In genomic region chr12:47303207-47303606, GRCh38 we compare ENCODE assay signal across 15 cellular contexts.
DNase-seq lines count a peak whose midpoint lies in the region; TF ChIP-seq lines count a peak whose summit lies in the region.
"Had no signal": no experiment of that assay in that cellular context is flagged by ENCODE, and none has a peak within 500 bp of the region (broad histone marks: within the 10 kb centered on the region; RNA-seq: fewer than 3 reads in every experiment).

No MANE protein-coding gene starts in this region.

- POLR2A ChIA-PET in PC-9 (lab: Charles Lee; ENCODE audit: unreplicated experiment) (no interaction called here), A673 (lab: Charles Lee; ENCODE audit: low non-redundant PET) (no interaction called here)

- H3K4me1 Mint-ChIP-seq in activated naive CD4-positive, alpha-beta T cell treated with anti-CD3 and anti-CD28 coated beads for 36 hours (ENCODE audit: low read depth), result peaks cover 77% of the 10 kb centered on the region

- H3K79me2 ChIP-seq in PC-9 (ENCODE audit: low read depth) (no peaks in the 10 kb centered on the region), smooth muscle cell (ENCODE audit: low read depth) (no peaks in the 10 kb centered on the region)

- TF ChIP-seq CTCF in PC-9 (conservative IDR thresholded peaks at IDR 0.05) (no peak), choroid plexus epithelial cell (conservative IDR thresholded peaks at IDR 0.05; ENCODE audit: low read depth, low read length) (no peak), smooth muscle cell (IDR thresholded peaks at IDR 0.05; ENCODE audit: borderline replicate concordance, insufficient read depth, poor library complexity, severe bottlenecking) (no peak), A673 (conservative IDR thresholded peaks at IDR 0.05; ENCODE audit: low read depth, low read length) (no peak)

- H3K9me3 ChIP-seq in PC-9 (ENCODE audit: insufficient read depth, low read depth) (peaks cover 27% of the 10 kb centered on the region; the same call in 1 of the 2 replicates), smooth muscle cell (replicated peaks; ENCODE audit: low read depth) (no peaks in the 10 kb centered on the region), A673 (ENCODE audit: low read depth, low read length, poor library complexity, severe bottlenecking) (no peaks in the 10 kb centered on the region)

- H3K27me3 ChIP-seq in PC-9 (ENCODE audit: insufficient read depth, low read depth) (no peaks in the 10 kb centered on the region), smooth muscle cell (ENCODE audit: low read depth) (no peaks in the 10 kb centered on the region), A673 (replicated peaks; ENCODE audit: insufficient read depth, low read depth, low read length, poor library complexity) (no peaks in the 10 kb centered on the region)

- H3K4me2 ChIP-seq in PC-9 (no peak overlapping the region), smooth muscle cell (no peak overlapping the region)

- no peak overlapping the region for H3K4me3 Mint-ChIP-seq in activated naive CD4-positive, alpha-beta T cell treated with anti-CD3 and anti-CD28 coated beads for 36 hours

- H4K20me1 ChIP-seq in PC-9 (ENCODE audit: insufficient read depth) (no peaks in the 10 kb centered on the region), smooth muscle cell (ENCODE audit: low read depth) (no peaks in the 10 kb centered on the region)

- H2AFZ ChIP-seq in PC-9 (peak overlapping the region; percentile 62; the same call in 1 of the 2 replicates), smooth muscle cell (ENCODE audit: low read depth) (no peak overlapping the region)

- no peak overlapping the region for H3K9ac ChIP-seq in smooth muscle cell (ENCODE audit: low read depth)

- CTCF ChIA-PET in activated naive CD4-positive, alpha-beta T cell treated with anti-CD3 and anti-CD28 coated beads for 36 hours (lab: Charles Lee), result interaction anchor here (0.6 to 2.8 kb wide), 5 partner anchors 19 to 271 kb away, joined by 3 to 10 read pairs (median 6); no protein-coding TSS in a partner anchor
- CTCF ChIA-PET in PC-9 (lab: Charles Lee) (no interaction called here), A673 (lab: Charles Lee) (no interaction called here)

- peak overlapping the region; percentile 93 for H3K27ac Mint-ChIP-seq in activated naive CD4-positive, alpha-beta T cell treated with anti-CD3 and anti-CD28 coated beads for 36 hours

- H3K9me3 Mint-ChIP-seq in activated naive CD4-positive, alpha-beta T cell treated with anti-CD3 and anti-CD28 coated beads for 36 hours, result peaks cover 35% of the 10 kb centered on the region

- no peaks in the 10 kb centered on the region for H3K27me3 Mint-ChIP-seq in activated naive CD4-positive, alpha-beta T cell treated with anti-CD3 and anti-CD28 coated beads for 36 hours (ENCODE audit: low read depth)

- intact Hi-C loops in activated naive CD4-positive, alpha-beta T cell treated with anti-CD3 and anti-CD28 coated beads for 36 hours (cut with micrococcal nuclease), result no loop called here
- intact Hi-C loops in PC-9 (cut with micrococcal nuclease; ENCODE audit: unreplicated experiment), result no loop called here
- intact Hi-C loops in A673 (cut with micrococcal nuclease; ENCODE audit: unreplicated experiment), result no loop called here

- H3K27ac ChIP-seq in PC-9 (no peak overlapping the region), smooth muscle cell (ENCODE audit: low read depth) (peak overlapping the region; percentile 56), A673 (ENCODE audit: low read depth, low read length, poor library complexity, severe bottlenecking) (no peak overlapping the region)

- BruUV-seq in PC-9 (replicated peaks; lab: Mats Ljungman, UMichigan) (no TSS peak), A673 (replicated peaks; lab: Mats Ljungman, UMichigan) (no TSS peak)

- peaks cover 5% of the 10 kb centered on the region; the same call in 1 of the 2 replicates for H3K4me1 ChIP-seq in PC-9 (replicated peaks; ENCODE audit: insufficient read depth)
- H3K4me1 ChIP-seq in smooth muscle cell (ENCODE audit: low read depth), result peaks cover 2% of the 10 kb centered on the region
- peaks cover 4% of the 10 kb centered on the region for H3K4me1 ChIP-seq in A673 (ENCODE audit: insufficient read depth, low read length, poor library complexity, severe bottlenecking)

- H3K36me3 ChIP-seq in PC-9 (ENCODE audit: low read depth) (no peaks in the 10 kb centered on the region), smooth muscle cell (ENCODE audit: low read depth) (no peaks in the 10 kb centered on the region), A673 (ENCODE audit: insufficient read depth, low read length, poor library complexity, severe bottlenecking) (no peaks in the 10 kb centered on the region)

- no peak for DNase-seq in activated naive CD4-positive, alpha-beta T cell treated with anti-CD3 and anti-CD28 coated beads for 36 hours
- no peak for DNase-seq in activated naive CD4-positive, alpha-beta T cell (lab: John Stamatoyannopoulos, UW)
- DNase-seq in PC-9, result no peak
- DNase-seq in choroid plexus epithelial cell (ENCODE audit: low read depth), result peak; percentile 23
- DNase-seq in smooth muscle cell (lab: John Stamatoyannopoulos, UW; ENCODE audit: unreplicated experiment), result no peak
- no peak for DNase-seq in A673 (ENCODE audit: low spot score)
- DNase-seq in NCI-H2081 treated with DMSO at 0.1 percent for 48 hours (lab: John Stamatoyannopoulos, UW), result no peak
- no peak for DNase-seq in NCI-H748 (lab: John Stamatoyannopoulos, UW; ENCODE audit: unreplicated experiment)
- DNase-seq: activated CD4-positive, CD25-positive, alpha-beta regulatory T cell; DMS153; effector CD8-positive, alpha-beta T cell; NCI-H1105; NCI-H446 treated with DMSO at 0.1 percent for 48 hours; OCI-M1 had no signal

- H3K36me3 Mint-ChIP-seq in activated naive CD4-positive, alpha-beta T cell treated with anti-CD3 and anti-CD28 coated beads for 36 hours (ENCODE audit: low read depth), result peaks cover 53% of the 10 kb centered on the region

- no peaks in the 10 kb centered on the region for H3F3A ChIP-seq in PC-9 (ENCODE audit: insufficient read depth, low read depth)
- no peaks in the 10 kb centered on the region for H3F3A ChIP-seq in smooth muscle cell (ENCODE audit: low read depth)

- no peaks in the 10 kb centered on the region for H3K9me2 ChIP-seq in PC-9 (ENCODE audit: insufficient read depth)

- H3K4me3 ChIP-seq in PC-9 (no peak overlapping the region), choroid plexus epithelial cell (ENCODE audit: low read depth, low read length) (no peak overlapping the region), smooth muscle cell (no peak overlapping the region), A673 (ENCODE audit: low read depth, low read length, poor library complexity, severe bottlenecking) (no peak overlapping the region)
- H3K4me3 ChIP-seq: lung had no signal

- 35% methylated on average over 7 of the region's 7 CpGs for WGBS in smooth muscle cell (ENCODE audit: low lambda C conversion rate)
